In genomic region chr14:51335521-51335920, GRCh38 we compare ENCODE assay signal across 15 cellular contexts.
DNase-seq lines count a peak whose midpoint lies in the region; ATAC-seq and TF ChIP-seq lines count a peak whose summit lies in the region.
"Had no signal": no experiment of that assay in that cellular context is flagged by ENCODE, and none has a peak within 500 bp of the region (broad histone marks: within the 10 kb centered on the region; RNA-seq: fewer than 3 reads in every experiment).

No MANE protein-coding gene starts in this region.

- H3K4me1 Mint-ChIP-seq in activated CD8-positive, alpha-beta T cell treated with anti-CD3 and anti-CD28 coated beads, Interleukin-2, amount 10 ng/mL, durations not matched to agents 7 days and 5 days (ENCODE audit: low read depth) = no peaks in the 10 kb centered on the region
- H3K4me1 Mint-ChIP-seq: activated T-helper 17 cell treated with anti-CD3 and anti-CD28 coated beads, Interleukin-2, amount 50 U/mL, for 72 hours had no signal

- POLR2A ChIA-PET in activated CD8-positive, alpha-beta T cell treated with anti-CD3 and anti-CD28 coated beads, Interleukin-2, amount 10 ng/mL, durations not matched to agents 7 days and 5 days (lab: Charles Lee) = no interaction called here

- H3K4me1 ChIP-seq in lung (ENCODE audit: control insufficient read depth in 2 of 2, insufficient read depth in 2 of 2, low read length in 2 of 2) (peaks cover 2 to 10% of the 10 kb centered on the region in 2 donors), suprapubic skin (peaks cover 62% of the 10 kb centered on the region)

- no peaks in the 10 kb centered on the region for H3K27me3 Mint-ChIP-seq in activated CD8-positive, alpha-beta T cell treated with anti-CD3 and anti-CD28 coated beads, Interleukin-2, amount 10 ng/mL, durations not matched to agents 7 days and 5 days (ENCODE audit: low read depth)

- H3K27ac ChIP-seq in lung (ENCODE audit: low read depth in 1 of 2, low read length in 1 of 2) = peak overlapping the region; percentile 20 to 36
- H3K27ac ChIP-seq in suprapubic skin = peak overlapping the region; percentile 78
- H3K27ac ChIP-seq: ascending aorta had no signal

- H3K4me3 ChIP-seq in fibroblast of mammary gland (ENCODE audit: control insufficient read depth, low read depth, low read length) (no peak overlapping the region), lung (no peak overlapping the region), suprapubic skin (no peak overlapping the region)
- H3K4me3 ChIP-seq: ascending aorta had no signal

- TF ChIP-seq EP300 in suprapubic skin (IDR thresholded peaks at IDR 0.05) = no peak

- no peaks in the 10 kb centered on the region for H3K9me3 Mint-ChIP-seq in activated CD8-positive, alpha-beta T cell treated with anti-CD3 and anti-CD28 coated beads, Interleukin-2, amount 10 ng/mL, durations not matched to agents 7 days and 5 days (ENCODE audit: insufficient read depth)
- H3K9me3 Mint-ChIP-seq: activated T-helper 17 cell treated with anti-CD3 and anti-CD28 coated beads, Interleukin-2, amount 50 U/mL, for 72 hours; HFFc6 had no signal

- H3K27me3 ChIP-seq in lung (ENCODE audit: control insufficient read depth, insufficient read depth) (no peaks in the 10 kb centered on the region), suprapubic skin (no peaks in the 10 kb centered on the region)
- H3K27me3 ChIP-seq: ascending aorta had no signal

- WGBS in lung, 2 donors = 76 to 80% methylated on average over 2 of the region's 2 CpGs
- 32% methylated on average over 2 of the region's 2 CpGs for WGBS in suprapubic skin

- no peaks in the 10 kb centered on the region for H3K36me3 Mint-ChIP-seq in activated CD8-positive, alpha-beta T cell treated with anti-CD3 and anti-CD28 coated beads, Interleukin-2, amount 10 ng/mL, durations not matched to agents 7 days and 5 days (ENCODE audit: low read depth)

- no peak for TF ChIP-seq CTCF in fibroblast of mammary gland (conservative IDR thresholded peaks at IDR 0.05; ENCODE audit: control insufficient read depth, insufficient read depth, low read depth, low read length)
- no peak for TF ChIP-seq CTCF in lung (IDR thresholded peaks at IDR 0.05; ENCODE audit: control extremely low read depth, extremely low read depth)
- no peak for TF ChIP-seq CTCF in suprapubic skin (IDR thresholded peaks at IDR 0.05)

- CTCF ChIA-PET in activated CD8-positive, alpha-beta T cell treated with anti-CD3 and anti-CD28 coated beads, Interleukin-2, amount 10 ng/mL, durations not matched to agents 7 days and 5 days (lab: Charles Lee) = no interaction called here

- no peak for TF ChIP-seq POLR2A in suprapubic skin (IDR thresholded peaks at IDR 0.05)

- H3K9me3 ChIP-seq in lung (ENCODE audit: control insufficient read depth in 2 of 2, insufficient read depth in 1 of 2, low read length in 1 of 2) = no peaks in the 10 kb centered on the region
- no peaks in the 10 kb centered on the region for H3K9me3 ChIP-seq in suprapubic skin
- H3K9me3 ChIP-seq: ascending aorta had no signal

- no peak overlapping the region for H3K27ac Mint-ChIP-seq in activated CD8-positive, alpha-beta T cell treated with anti-CD3 and anti-CD28 coated beads, Interleukin-2, amount 10 ng/mL, durations not matched to agents 7 days and 5 days
- H3K27ac Mint-ChIP-seq: activated T-helper 17 cell treated with anti-CD3 and anti-CD28 coated beads, Interleukin-2, amount 50 U/mL, for 72 hours had no signal

- H3K4me3 Mint-ChIP-seq in activated CD8-positive, alpha-beta T cell treated with anti-CD3 and anti-CD28 coated beads, Interleukin-2, amount 10 ng/mL, durations not matched to agents 7 days and 5 days = no peak overlapping the region
- H3K4me3 Mint-ChIP-seq: activated T-helper 17 cell treated with anti-CD3 and anti-CD28 coated beads, Interleukin-2, amount 50 U/mL, for 72 hours; HFFc6 had no signal

- no peaks in the 10 kb centered on the region for H3K36me3 ChIP-seq in lung (ENCODE audit: control insufficient read depth in 2 of 2, insufficient read depth in 2 of 2, low read length in 2 of 2)
- H3K36me3 ChIP-seq in suprapubic skin = no peaks in the 10 kb centered on the region
- H3K36me3 ChIP-seq: ascending aorta had no signal

- ATAC-seq in lung (ENCODE audit: insufficient read depth, low FRiP score) = no peak
- ATAC-seq in activated CD8-positive, alpha-beta T cell treated with anti-CD3 and anti-CD28 coated beads, Interleukin-2, amount 10 ng/mL, durations not matched to agents 7 days and 5 days = no peak
- ATAC-seq: activated T-helper 17 cell treated with anti-CD3 and anti-CD28 coated beads, Interleukin-2, amount 50 U/mL, for 72 hours had no signal

- DNase-seq in NCI-H446 treated with DMSO at 0.1 percent for 48 hours (lab: John Stamatoyannopoulos, UW) (peak; percentile 55), fibroblast of mammary gland (ENCODE audit: low read depth) (peak; percentile 46), lung (ENCODE audit: low spot score) (no peak), suprapubic skin (ENCODE audit: low spot score in 2 of 2) (peak; percentile 76 to 83), NCI-H1048 (lab: John Stamatoyannopoulos, UW) (no peak), NCI-H2107 (lab: John Stamatoyannopoulos, UW) (no peak), retina (no peak)
- no peak for DNase-seq in activated CD8-positive, alpha-beta T cell treated with anti-CD3 and anti-CD28 coated beads, Interleukin-2, amount 10 ng/mL, durations not matched to agents 7 days and 5 days
- DNase-seq: activated CD4-positive, alpha-beta T cell treated with anti-CD3 and anti-CD28 coated beads, Interleukin-2, amount 50 U/mL, for 48 hours; HFFc6; NCI-H1930; NCI-H748 treated with DMSO at 0.1 percent for 48 hours; small intestine had no signal

Comparison
In these comparisons a context has a peak if more than half of its experiments do, and no peak if none do; other contexts are left out.
1. DNase-seq: peak in NCI-H446 treated with DMSO at 0.1 percent for 48 hours (single experiment), fibroblast of mammary gland (single experiment) and suprapubic skin (2 of 2); none in lung (single experiment), NCI-H1048 (single experiment), NCI-H2107 (single experiment), activated CD8-positive, alpha-beta T cell treated with anti-CD3 and anti-CD28 coated beads, Interleukin-2, amount 10 ng/mL, durations not matched to agents 7 days and 5 days (single experiment) and retina (single experiment).